1 cellular context compared by ENCODE assay signal in the genomic region with DNA sequence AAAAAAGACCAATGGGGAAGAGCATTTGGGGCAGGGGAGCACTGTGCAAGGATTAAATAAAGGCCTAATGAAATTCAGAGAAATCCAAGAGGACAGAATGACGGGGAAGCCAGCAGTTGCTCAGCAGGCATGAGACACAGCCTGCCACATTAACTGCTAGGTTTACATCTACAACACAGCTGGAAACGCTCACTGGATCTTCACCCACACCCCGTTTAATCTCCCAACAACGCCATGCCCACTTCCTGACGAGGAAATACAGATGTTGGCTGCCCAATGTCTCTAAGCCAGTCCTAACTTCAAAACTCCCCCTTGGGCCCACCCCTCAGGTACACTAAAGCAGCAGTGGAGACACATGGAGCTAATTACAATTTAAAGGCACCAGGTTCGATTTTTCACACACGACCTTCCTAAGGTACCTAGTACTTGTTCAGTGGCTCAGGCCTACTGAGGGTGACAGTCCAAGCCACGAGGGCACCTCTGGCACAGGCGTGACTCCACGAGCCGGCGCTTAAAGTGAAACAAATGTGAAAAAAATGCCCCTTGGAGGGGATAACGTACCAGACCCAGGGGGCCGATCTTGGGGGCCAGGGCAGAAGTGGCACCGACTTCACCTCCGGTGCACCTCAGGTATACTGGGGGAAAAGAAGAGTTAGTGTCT.
TF ChIP-seq lines count a peak whose summit lies in the region.

No MANE protein-coding gene starts in this region.

TF ChIP-seq in H1, 55 proteins besides CTCF, POLR2A, EP300 and RAD21:
- TF ChIP-seq BRCA1 (IDR thresholded peaks at IDR 0.05; ENCODE audit: low read depth, low read length) (no peak), POLR2AphosphoS5 (IDR thresholded peaks at IDR 0.05; ENCODE audit: low read depth, low read length) (peak; percentile 85), TAF7 (optimal IDR thresholded peaks at IDR 0.05; ENCODE audit: borderline replicate concordance, low read depth, low read length) (peak; percentile 7)
